ENCODE assay signal across 23 cellular contexts in genomic region chr14:71536015-71536535, GRCh38.
DNase-seq lines count a peak whose midpoint lies in the region; ATAC-seq and TF ChIP-seq lines count a peak whose summit lies in the region.
"Had no signal": no experiment of that assay in that cellular context is flagged by ENCODE, and none has a peak within 500 bp of the region (broad histone marks: within the 10 kb centered on the region; RNA-seq: fewer than 3 reads in every experiment).

No MANE protein-coding gene starts in this region.

- in situ Hi-C loops in IMR-90 (cut with MboI; ENCODE audit: low sequenced_read_pairs), result no loop called here

- H4K20me1 ChIP-seq in IMR-90 (ENCODE audit: insufficient read depth, low read length), result peaks cover 12% of the 10 kb centered on the region; the same call in 1 of the 2 replicates

- H3K9me1 ChIP-seq in IMR-90 (ENCODE audit: insufficient read depth, low read length), result no peaks in the 10 kb centered on the region; the same call in 1 of the 2 replicates

- H3K4me3 Mint-ChIP-seq in WTC11, result no peak overlapping the region
- no peak overlapping the region for H3K4me3 Mint-ChIP-seq in nephron
- no peak overlapping the region for H3K4me3 Mint-ChIP-seq in stimulated activated naive B cell treated with anti-CD40 and anti-IgM and Interleukin-4, amounts not matched to agents 10 μg/mL and 1 μg/mL and 100 μg/mL, for 72 hours
- H3K4me3 Mint-ChIP-seq: CD14-positive monocyte, H9, IgD-negative memory B cell had no signal

- H3K36me3 Mint-ChIP-seq in WTC11, result peaks cover 6% of the 10 kb centered on the region
- H3K36me3 Mint-ChIP-seq in nephron (ENCODE audit: low read depth), result no peaks in the 10 kb centered on the region
- H3K36me3 Mint-ChIP-seq in stimulated activated naive B cell treated with anti-CD40 and anti-IgM and Interleukin-4, amounts not matched to agents 10 μg/mL and 1 μg/mL and 100 μg/mL, for 72 hours, result peaks cover 21 to 42% of the 10 kb centered on the region in 2 donors

- H3K9me3 ChIP-seq in IMR-90 (ENCODE audit: control insufficient read depth, insufficient read depth, low read length), result no peaks in the 10 kb centered on the region

- no peak overlapping the region for H4K91ac ChIP-seq in IMR-90 (ENCODE audit: insufficient read depth, low read depth, low read length)

- H3K9ac ChIP-seq in IMR-90 (ENCODE audit: low read depth, low read length), result no peak overlapping the region

- ATAC-seq in IMR-90 (ENCODE audit: low read depth) (peak; percentile 42), WTC11 (no peak)
- ATAC-seq in stimulated activated naive B cell treated with anti-CD40 and anti-IgM and Interleukin-4, amounts not matched to agents 10 μg/mL and 1 μg/mL and 100 μg/mL, for 72 hours (replicated peaks), result no peak
- ATAC-seq: SK-N-SH treated with all-trans-retinoic acid at 6 μM for 48 hours had no signal

- H3K4me3 ChIP-seq in IMR-90 (ENCODE audit: insufficient read depth, low read depth, low read length), result no peak overlapping the region

- CTCF ChIA-PET in IMR-90 (lab: Yijun Ruan, JAX), result interaction anchor here (0.6 kb wide), 2 partner anchors 164 to 180 kb away, joined by 3 to 6 read pairs; no protein-coding TSS in a partner anchor
- CTCF ChIA-PET in WTC11 (lab: Charles Lee), result no interaction called here

- H3K27me3 Mint-ChIP-seq in WTC11 (ENCODE audit: low read depth) (no peaks in the 10 kb centered on the region), nephron (ENCODE audit: low read depth) (no peaks in the 10 kb centered on the region)
- H3K27me3 Mint-ChIP-seq in stimulated activated naive B cell treated with anti-CD40 and anti-IgM and Interleukin-4, amounts not matched to agents 10 μg/mL and 1 μg/mL and 100 μg/mL, for 72 hours, result no peaks in the 10 kb centered on the region
- H3K27me3 Mint-ChIP-seq: IgD-negative memory B cell had no signal

- H2BK15ac ChIP-seq in IMR-90 (ENCODE audit: low read depth, low read length), result no peak overlapping the region

- TF ChIP-seq RAD21 in IMR-90 (IDR thresholded peaks at IDR 0.05; ENCODE audit: low read length), result no peak

- H4K8ac ChIP-seq in IMR-90 (ENCODE audit: low read depth in 2 of 2, low read length in 2 of 2), result no peak overlapping the region

- H3K36me3 ChIP-seq in IMR-90 (ENCODE audit: control insufficient read depth, insufficient read depth, low read length), result no peaks in the 10 kb centered on the region

- H2BK5ac ChIP-seq in IMR-90 (ENCODE audit: low read depth, low read length, poor library complexity, severe bottlenecking), result no peak overlapping the region

- H4K5ac ChIP-seq in IMR-90 (ENCODE audit: low read depth, low read length), result no peak overlapping the region

- POLR2A ChIA-PET in IMR-90 (lab: Charles Lee; ENCODE audit: unreplicated experiment) (no interaction called here), WTC11 (lab: Charles Lee) (interaction anchor here (0.6 kb wide), 2 partner anchors 24 to 41 kb away, joined by 3 to 4 read pairs; no protein-coding TSS in a partner anchor)

- H3K4me1 Mint-ChIP-seq in WTC11, result peaks cover 63% of the 10 kb centered on the region
- H3K4me1 Mint-ChIP-seq in nephron, result peaks cover 56% of the 10 kb centered on the region
- H3K4me1 Mint-ChIP-seq in stimulated activated naive B cell treated with anti-CD40 and anti-IgM and Interleukin-4, amounts not matched to agents 10 μg/mL and 1 μg/mL and 100 μg/mL, for 72 hours, result peaks cover 43 to 67% of the 10 kb centered on the region in 2 donors

- peak overlapping the region; percentile 52; the same call in 1 of the 2 replicates for H3K4me2 ChIP-seq in IMR-90 (ENCODE audit: low read depth, low read length)

- H3K27ac ChIP-seq in IMR-90 (ENCODE audit: insufficient read depth, low read length), result no peak overlapping the region
- H3K27ac ChIP-seq: HL-60 had no signal

- dilution Hi-C loops in IMR-90 (cut with HindIII; ENCODE audit: low sequenced_read_pairs, unreplicated experiment), result no loop called here

- H3K4ac ChIP-seq in IMR-90 (ENCODE audit: low read depth, low read length), result no peak overlapping the region

- H3K27me3 ChIP-seq in IMR-90 (ENCODE audit: control insufficient read depth, insufficient read depth, low read length), result no peaks in the 10 kb centered on the region

- no peak for TF ChIP-seq CTCF in IMR-90 (conservative IDR thresholded peaks at IDR 0.05; ENCODE audit: low read depth, low read length)
- no peak for TF ChIP-seq CTCF in WTC11 (IDR thresholded peaks at IDR 0.05)
- no peak for TF ChIP-seq CTCF in nephron (IDR thresholded peaks at IDR 0.05; ENCODE audit: unreplicated experiment in 3 of 3)

- H3K56ac ChIP-seq in IMR-90 (ENCODE audit: extremely low read depth, insufficient read depth, low read length), result no peak overlapping the region

- DNase-seq in IMR-90 (peak; percentile 27), WTC11 (ENCODE audit: low spot score) (no peak), A172 (ENCODE audit: low spot score) (no peak), NCI-H510A treated with DMSO at 0.1 percent for 48 hours (lab: John Stamatoyannopoulos, UW) (no peak)
- DNase-seq in stimulated activated naive B cell treated with anti-CD40 and anti-IgM and Interleukin-4, amounts not matched to agents 10 μg/mL and 1 μg/mL and 100 μg/mL, for 72 hours, result no peak
- DNase-seq in activated CD4-positive, alpha-beta T cell treated with anti-CD3 and anti-CD28 coated beads for 4 hours, result no peak
- DNase-seq: ACHN, DMS 273 treated with DMSO at 0.1 percent for 48 hours, DND-41, H9, Karpas-422, MM.1S, NCI-H1092 treated with DMSO at 0.1 percent for 48 hours, NCI-H2081, NCI-H510A, NCI-H774, OCI-M1, Right ventricle myocardium superior had no signal

- H2AK5ac ChIP-seq in IMR-90 (ENCODE audit: low read depth, low read length), result no peak overlapping the region

- H2BK20ac ChIP-seq in IMR-90 (ENCODE audit: low read depth, low read length), result no peak overlapping the region

- intact Hi-C loops in IMR-90 (cut with micrococcal nuclease), result no loop called here

- H2BK120ac ChIP-seq in IMR-90 (ENCODE audit: low read depth, low read length), result no peak overlapping the region

- H3K23ac ChIP-seq in IMR-90 (ENCODE audit: low read depth, low read length), result no peak overlapping the region; the same call in 1 of the 2 replicates

- H3K4me1 ChIP-seq in IMR-90 (ENCODE audit: control insufficient read depth, insufficient read depth, low read length), result peaks cover 15% of the 10 kb centered on the region

- H2AFZ ChIP-seq in IMR-90 (replicated peaks; ENCODE audit: low read length, poor library complexity), result no peak overlapping the region

- H2AK9ac ChIP-seq in IMR-90 (replicated peaks; ENCODE audit: low read depth, low read length, poor library complexity), result no peak overlapping the region

- H3K79me1 ChIP-seq in IMR-90 (ENCODE audit: low read depth in 1 of 2, low read length in 2 of 2), result peaks cover 19 to 40% of the 10 kb centered on the region in 2 experiments

- H3K18ac ChIP-seq in IMR-90 (ENCODE audit: low read depth, low read length), result no peak overlapping the region

- TF ChIP-seq POLR2A in IMR-90 (IDR thresholded peaks at IDR 0.05; ENCODE audit: low read depth, low read length), result no peak

- no peak overlapping the region for H3K14ac ChIP-seq in IMR-90 (replicated peaks; ENCODE audit: low read depth, low read length)

- BruUV-seq in IMR-90 (replicated peaks; lab: Mats Ljungman, UMichigan), result no TSS peak

- 80% methylated on average over 1 of the region's 2 CpGs; no CpG with 5 or more reads in 1 of the 2 experiments for WGBS in IMR-90 (ENCODE audit: extremely low coverage in 2 of 2, insufficient read length in 1 of 2), 2 experiments

- H3K9me3 Mint-ChIP-seq in WTC11 (no peaks in the 10 kb centered on the region), nephron (no peaks in the 10 kb centered on the region)
- no peaks in the 10 kb centered on the region for H3K9me3 Mint-ChIP-seq in stimulated activated naive B cell treated with anti-CD40 and anti-IgM and Interleukin-4, amounts not matched to agents 10 μg/mL and 1 μg/mL and 100 μg/mL, for 72 hours
- H3K9me3 Mint-ChIP-seq: H9 had no signal

- H3K27ac Mint-ChIP-seq in WTC11 (0 out of 2 replicates have a peak overlapping the region, but pooled peaks have one; percentile 0), nephron (peak overlapping the region in 2 of 3 experiments; percentile 69 to 77)
- peak overlapping the region; percentile 52 for H3K27ac Mint-ChIP-seq in stimulated activated naive B cell treated with anti-CD40 and anti-IgM and Interleukin-4, amounts not matched to agents 10 μg/mL and 1 μg/mL and 100 μg/mL, for 72 hours
- H3K27ac Mint-ChIP-seq: CD14-positive monocyte, H9, IgD-negative memory B cell had no signal

TF ChIP-seq in IMR-90, 13 proteins besides CTCF, POLR2A, EP300 and RAD21 (continues in another document):
- TF ChIP-seq MXI1 (IDR thresholded peaks at IDR 0.05; ENCODE audit: borderline replicate concordance, low read depth, low read length), result no peak
- no peak for TF ChIP-seq MAZ (IDR thresholded peaks at IDR 0.05; ENCODE audit: borderline replicate concordance, low read depth, low read length)
- TF ChIP-seq BHLHE40 (IDR thresholded peaks at IDR 0.05; ENCODE audit: low read depth, low read length), result no peak
- TF ChIP-seq RFX5 (IDR thresholded peaks at IDR 0.05; ENCODE audit: low read depth, low read length), result no peak
- no peak for TF ChIP-seq RCOR1 (IDR thresholded peaks at IDR 0.05; ENCODE audit: insufficient replicate concordance, low read length)
- no peak for TF ChIP-seq MAFK (IDR thresholded peaks at IDR 0.05; ENCODE audit: low read depth, low read length)
- no peak for TF ChIP-seq NFE2L2 (IDR thresholded peaks at IDR 0.05; ENCODE audit: low read depth, low read length)

TF ChIP-seq in WTC11, 78 proteins besides CTCF, POLR2A, EP300 and RAD21:
- TF ChIP-seq ZNF425 (CRISPR knock-in tag; conservative IDR thresholded peaks at IDR 0.05), result no peak
- no peak for TF ChIP-seq MXD4 (CRISPR knock-in tag; IDR thresholded peaks at IDR 0.05; ENCODE audit: borderline replicate concordance)

Comparison
In these comparisons a context has a peak if more than half of its experiments do, and no peak if none do; other contexts are left out.
1. H3K27ac Mint-ChIP-seq: peak in every context shown above with its lines; median percentile 73 in nephron; 52 in stimulated activated naive B cell treated with anti-CD40 and anti-IgM and Interleukin-4, amounts not matched to agents 10 μg/mL and 1 μg/mL and 100 μg/mL, for 72 hours; 0 in WTC11.